ENCODE assay signal across 19 cellular contexts in genomic region chr12:49874142-49874897, GRCh38. TPM values are rescaled to one million over a fixed set of nuclear protein-coding genes. Genes with fewer than 3 reads are reported as not detected.
DNase-seq lines count a peak whose midpoint lies in the region; ATAC-seq, FAIRE-seq and TF ChIP-seq lines count a peak whose summit lies in the region.
"Had no signal": no experiment of that assay in that cellular context is flagged by ENCODE, and none has a peak within 500 bp of the region (broad histone marks: within the 10 kb centered on the region; RNA-seq: fewer than 3 reads in every experiment).

No MANE protein-coding gene starts in this region.

- ATAC-seq in activated CD4-positive, CD25-positive, alpha-beta regulatory T cell treated with anti-CD3 and anti-CD28 coated beads, Interleukin-2, amount 50 U/mL, for 24 hours, result no peak

- H3K27ac ChIP-seq in kidney (ENCODE audit: low read depth in 2 of 2, low read length in 2 of 2), result no peak overlapping the region
- H3K27ac ChIP-seq: SK-N-MC had no signal

- no peaks in the 10 kb centered on the region for H3K9me3 ChIP-seq in kidney (ENCODE audit: control insufficient read depth in 1 of 2, low read length in 2 of 2)
- H3K9me3 ChIP-seq: prostate gland had no signal

- POLR2A ChIA-PET in activated CD4-positive, alpha-beta T cell treated with anti-CD3 and anti-CD28 coated beads, Interleukin-2, amount 10 ng/mL, durations not matched to agents 7 days and 5 days (lab: Charles Lee), result no interaction called here

- H3K4me3 Mint-ChIP-seq in brain, result no peak overlapping the region
- H3K4me3 Mint-ChIP-seq in activated CD4-positive, alpha-beta T cell treated with anti-CD3 and anti-CD28 coated beads, Interleukin-2, amount 10 ng/mL, durations not matched to agents 7 days and 5 days, result no peak overlapping the region
- H3K4me3 Mint-ChIP-seq: activated naive CD4-positive, alpha-beta T cell treated with anti-CD3 and anti-CD28 coated beads, Interleukin-2, amount 10 ng/mL, durations not matched to agents 7 days and 5 days; IgD-negative memory B cell had no signal

- H3K9ac ChIP-seq in kidney (ENCODE audit: low read length in 2 of 2), result no peak overlapping the region

- CTCF ChIA-PET in activated CD4-positive, alpha-beta T cell treated with anti-CD3 and anti-CD28 coated beads, Interleukin-2, amount 10 ng/mL, durations not matched to agents 7 days and 5 days (lab: Charles Lee), result no interaction called here

- peaks cover 21 to 23% of the 10 kb centered on the region in 2 donors for H3K4me1 ChIP-seq in kidney (ENCODE audit: control insufficient read depth in 1 of 2, insufficient read depth in 1 of 2, low read depth in 1 of 2, low read length in 2 of 2)
- H3K4me1 ChIP-seq: prostate gland had no signal

- H3K4me3 ChIP-seq in kidney (ENCODE audit: low read length in 2 of 2), result no peak overlapping the region
- H3K4me3 ChIP-seq: prostate gland, SK-N-MC had no signal

- peak overlapping the region in 4 of 5 experiments; percentile 13 to 94 (median 76) for H3K27ac Mint-ChIP-seq in brain
- no peak overlapping the region for H3K27ac Mint-ChIP-seq in activated CD4-positive, alpha-beta T cell treated with anti-CD3 and anti-CD28 coated beads, Interleukin-2, amount 10 ng/mL, durations not matched to agents 7 days and 5 days
- H3K27ac Mint-ChIP-seq: activated naive CD4-positive, alpha-beta T cell treated with anti-CD3 and anti-CD28 coated beads, Interleukin-2, amount 10 ng/mL, durations not matched to agents 7 days and 5 days; IgD-negative memory B cell had no signal

- no peak for TF ChIP-seq CTCF in brain (conservative IDR thresholded peaks at IDR 0.05)
- TF ChIP-seq CTCF in kidney (IDR thresholded peaks at IDR 0.05; ENCODE audit: borderline replicate concordance, extremely low read depth, insufficient read depth), result no peak

- H3K36me3 Mint-ChIP-seq in brain, result peaks cover 20% of the 10 kb centered on the region
- no peaks in the 10 kb centered on the region for H3K36me3 Mint-ChIP-seq in activated CD4-positive, alpha-beta T cell treated with anti-CD3 and anti-CD28 coated beads, Interleukin-2, amount 10 ng/mL, durations not matched to agents 7 days and 5 days (ENCODE audit: low read depth)
- H3K36me3 Mint-ChIP-seq: activated naive CD4-positive, alpha-beta T cell treated with anti-CD3 and anti-CD28 coated beads, Interleukin-2, amount 10 ng/mL, durations not matched to agents 7 days and 5 days; IgD-negative memory B cell had no signal

- peaks cover 0 to 13% (median 0%) of the 10 kb centered on the region in 5 experiments for H3K9me3 Mint-ChIP-seq in brain
- peaks cover 20% of the 10 kb centered on the region for H3K9me3 Mint-ChIP-seq in activated CD4-positive, alpha-beta T cell treated with anti-CD3 and anti-CD28 coated beads, Interleukin-2, amount 10 ng/mL, durations not matched to agents 7 days and 5 days

- FAIRE-seq in kidney (lab: Jason Lieb, UNC), result no peak
- FAIRE-seq: A204.1, bronchial epithelial cell, GM18507 had no signal

- H3K36me3 ChIP-seq in kidney (ENCODE audit: control insufficient read depth in 1 of 2, insufficient read depth in 2 of 2, low read length in 2 of 2), result no peaks in the 10 kb centered on the region
- H3K36me3 ChIP-seq: prostate gland had no signal

- intact Hi-C loops in kidney (cut with DNase I), result no loop called here

- DNase-seq in activated CD4-positive, CD25-positive, alpha-beta regulatory T cell treated with anti-CD3 and anti-CD28 coated beads, Interleukin-2, amount 50 U/mL, for 72 hours, result peak; percentile 20
- DNase-seq in kidney (peak; percentile 45), superior temporal gyrus (ENCODE audit: extremely low spot score) (peak; percentile 84), kidney tubule cell (ENCODE audit: low spot score) (no peak), SK-N-DZ (ENCODE audit: low spot score) (no peak)
- no peak for DNase-seq in activated CD4-positive, alpha-beta T cell treated with anti-CD3 and anti-CD28 coated beads, Interleukin-2, amount 10 ng/mL, durations not matched to agents 7 days and 5 days
- DNase-seq: activated naive CD4-positive, alpha-beta T cell treated with anti-CD3 and anti-CD28 coated beads, Interleukin-2, amount 10 ng/mL, durations not matched to agents 7 days and 5 days; COR-L47; glutamatergic neuron; left cardiac atrium; NCI-H1105 had no signal

- no peaks in the 10 kb centered on the region for H3K27me3 Mint-ChIP-seq in brain
- no peaks in the 10 kb centered on the region for H3K27me3 Mint-ChIP-seq in activated CD4-positive, alpha-beta T cell treated with anti-CD3 and anti-CD28 coated beads, Interleukin-2, amount 10 ng/mL, durations not matched to agents 7 days and 5 days

- peaks cover 56% of the 10 kb centered on the region for H3K4me1 Mint-ChIP-seq in brain
- no peaks in the 10 kb centered on the region for H3K4me1 Mint-ChIP-seq in activated CD4-positive, alpha-beta T cell treated with anti-CD3 and anti-CD28 coated beads, Interleukin-2, amount 10 ng/mL, durations not matched to agents 7 days and 5 days
- H3K4me1 Mint-ChIP-seq: activated naive CD4-positive, alpha-beta T cell treated with anti-CD3 and anti-CD28 coated beads, Interleukin-2, amount 10 ng/mL, durations not matched to agents 7 days and 5 days; IgD-negative memory B cell had no signal

RNA-seq across cellular contexts. Expression of gene FAIM2, which starts 29.4 kb away (rescaled TPM):
- polyA plus RNA-seq in brain (ENCODE audit: insufficient read depth, low read depth, low replicate concordance) (213 TPM), kidney (ENCODE audit: insufficient read depth, low read depth, low replicate concordance) (1.3 TPM)
- total RNA-seq in kidney, result 5.5 TPM
- polyA plus RNA-seq in SK-N-DZ (2014; cell fraction: cytosol; rRNA removed), result 39.4 and 53.6 TPM in 2 replicates
- polyA plus RNA-seq in SK-N-DZ (2014; cell fraction: nucleus; rRNA removed), result 19.5 and 37.3 TPM in 2 replicates
- under 1 TPM; 0.33 to 0.50 TPM for total RNA-seq in activated CD4-positive, alpha-beta T cell treated with anti-CD3 and anti-CD28 coated beads, Interleukin-2, amount 10 ng/mL, durations not matched to agents 7 days and 5 days
- polyA plus RNA-seq: IgD-negative memory B cell had no signal

RNA-seq across cellular contexts. Expression of gene BCDIN3D, which starts 31.4 kb away (rescaled TPM):
- 3.6 TPM for polyA plus RNA-seq in brain (ENCODE audit: insufficient read depth, low read depth, low replicate concordance)
- 5.1 TPM for total RNA-seq in kidney
- 4.6 TPM for polyA plus RNA-seq in kidney (ENCODE audit: insufficient read depth, low read depth, low replicate concordance)
- 4.4 and 5.3 TPM in 2 replicates for polyA plus RNA-seq in SK-N-DZ (2014; cell fraction: cytosol; rRNA removed)
- polyA plus RNA-seq in SK-N-DZ (2014; cell fraction: nucleus; rRNA removed), result 2.6 and 4.6 TPM in 2 replicates
- total RNA-seq in activated CD4-positive, alpha-beta T cell treated with anti-CD3 and anti-CD28 coated beads, Interleukin-2, amount 10 ng/mL, durations not matched to agents 7 days and 5 days, result 1 to 10 TPM; 7.7 to 8.7 TPM

RNA-seq across cellular contexts. Expression of gene NCKAP5L, which starts 46.1 kb away (rescaled TPM):
- 15.3 TPM for polyA plus RNA-seq in brain (ENCODE audit: insufficient read depth, low read depth, low replicate concordance)
- 20.6 TPM for total RNA-seq in kidney
- polyA plus RNA-seq in kidney (ENCODE audit: insufficient read depth, low read depth, low replicate concordance), result 7.2 TPM
- polyA plus RNA-seq in SK-N-DZ (2014; cell fraction: cytosol; rRNA removed), result 10.8 and 11.1 TPM in 2 replicates
- polyA plus RNA-seq in SK-N-DZ (2014; cell fraction: nucleus; rRNA removed), result 15.1 and 16.3 TPM in 2 replicates
- 1 to 10 TPM; 4.0 to 4.5 TPM for total RNA-seq in activated CD4-positive, alpha-beta T cell treated with anti-CD3 and anti-CD28 coated beads, Interleukin-2, amount 10 ng/mL, durations not matched to agents 7 days and 5 days

Comparison
In these comparisons a context has a peak if more than half of its experiments do, and no peak if none do; other contexts are left out.
1. DNase-seq: peak in activated CD4-positive, CD25-positive, alpha-beta regulatory T cell treated with anti-CD3 and anti-CD28 coated beads, Interleukin-2, amount 50 U/mL, for 72 hours (single experiment), kidney (single experiment) and superior temporal gyrus (single experiment); none in kidney tubule cell (single experiment), SK-N-DZ (single experiment) and activated CD4-positive, alpha-beta T cell treated with anti-CD3 and anti-CD28 coated beads, Interleukin-2, amount 10 ng/mL, durations not matched to agents 7 days and 5 days (single experiment).